ENCODE assay signal across 27 cellular contexts in genomic region chr22:37968452-37969251, GRCh38. TPM values are rescaled to one million over a fixed set of nuclear protein-coding genes. Genes with fewer than 3 reads are reported as not detected.
DNase-seq lines count a peak whose midpoint lies in the region; ATAC-seq lines count a peak whose summit lies in the region.
"Had no signal": no experiment of that assay in that cellular context is flagged by ENCODE, and none has a peak within 500 bp of the region (broad histone marks: within the 10 kb centered on the region; RNA-seq: fewer than 3 reads in every experiment).

No MANE protein-coding gene starts in this region.

- DNase-seq in Ammon's horn (ENCODE audit: low spot score) (peak; percentile 85), amygdala (lab: John Stamatoyannopoulos, UW) (peak in 48 of 56 donors; percentile 21 to 88 (median 64)), globus pallidus (ENCODE audit: low spot score) (peak; percentile 93), nucleus accumbens (lab: John Stamatoyannopoulos, UW) (peak in 48 of 56 donors; percentile 26 to 87 (median 70)), AML-193 (lab: John Stamatoyannopoulos, UW) (no peak), Right ventricle myocardium superior (no peak), posterior vena cava (ENCODE audit: low spot score) (no peak)
- DNase-seq: activated CD4-positive, alpha-beta T cell treated with anti-CD3 and anti-CD28 coated beads for 36 hours; activated naive CD4-positive, alpha-beta T cell treated with Interleukin-2 at 50 U/mL for 16 hours; activated T-cell treated with anti-CD3 and anti-CD28 coated beads, Interleukin-2, amount 50 U/mL, for 72 hours; adrenal gland; DMS79 treated with DMSO at 0.1 percent for 48 hours; heart left ventricle; Kasumi-1; natural killer cell; NCI-H1694 treated with DMSO at 0.1 percent for 48 hours; NCI-H69; RPMI8226; stimulated activated CD4-positive, alpha-beta T cell treated with anti-CD3 and anti-CD28 coated beads, Interleukin-2, amount 100 ng/mL, for 24 hours; T-helper 2 cell; uterus had no signal

- intact Hi-C loops in Right ventricle myocardium superior (cut with DNase I), result loop anchor here (5.0 kb wide), 1 partner anchor 151 kb away; no protein-coding TSS in a partner anchor
- intact Hi-C loops in posterior vena cava (cut with DNase I), result loop anchor here (5.0 kb wide), 1 partner anchor 151 kb away; no protein-coding TSS in a partner anchor

- ATAC-seq in HG02763 (IDR thresholded peaks at IDR 0.05; ENCODE audit: unreplicated experiment) (no peak), Right ventricle myocardium superior (ENCODE audit: poor library complexity) (no peak)
- ATAC-seq: activated CD4-positive, alpha-beta T cell treated with anti-CD3 and anti-CD28 coated beads for 36 hours; activated T-cell treated with anti-CD3 and anti-CD28 coated beads, Interleukin-2, amount 50 U/mL, for 72 hours; heart left ventricle; natural killer cell; SK-N-SH treated with all-trans-retinoic acid at 6 μM for 48 hours had no signal

RNA-seq across cellular contexts. Expression of gene POLR2F, which starts 15.2 kb away (rescaled TPM):
- total RNA-seq in Right ventricle myocardium superior (85.7 TPM), posterior vena cava (10 to 100 TPM; 46.5 to 60.2 TPM)

RNA-seq across cellular contexts. Expression of gene C22orf23, which starts 15.3 kb away (rescaled TPM):
- total RNA-seq in Right ventricle myocardium superior, result 0.30 TPM
- total RNA-seq in posterior vena cava, result under 1 TPM; 0.32 to 0.33 TPM
- total RNA-seq: mesenteric fat pad, natural killer cell, suprapubic skin had no signal

RNA-seq across cellular contexts. Expression of gene SOX10, which starts 15.7 kb away (rescaled TPM):
- total RNA-seq in Right ventricle myocardium superior, result 1.2 TPM
- 1 to 10 TPM in 1 of 2 donors, under 1 TPM in 1; 0.32 to 1.6 TPM for total RNA-seq in posterior vena cava
- total RNA-seq: activated CD4-positive, alpha-beta T cell treated with anti-CD3 and anti-CD28 coated beads for 36 hours; activated T-cell treated with anti-CD3 and anti-CD28 coated beads, Interleukin-2, amount 50 U/mL, for 72 hours; dermis microvascular lymphatic vessel endothelial cell; H4; mesenteric fat pad; natural killer cell had no signal

Comparison
In these comparisons a context has a peak if more than half of its experiments do, and no peak if none do; other contexts are left out.
1. DNase-seq: peak in Ammon's horn (single experiment), amygdala (48 of 56), globus pallidus (single experiment) and nucleus accumbens (48 of 56); none in AML-193 (0 of 2), Right ventricle myocardium superior (single experiment) and posterior vena cava (single experiment).